Comparison of ENCODE assay signal across 1 cellular context in the genomic region with DNA sequence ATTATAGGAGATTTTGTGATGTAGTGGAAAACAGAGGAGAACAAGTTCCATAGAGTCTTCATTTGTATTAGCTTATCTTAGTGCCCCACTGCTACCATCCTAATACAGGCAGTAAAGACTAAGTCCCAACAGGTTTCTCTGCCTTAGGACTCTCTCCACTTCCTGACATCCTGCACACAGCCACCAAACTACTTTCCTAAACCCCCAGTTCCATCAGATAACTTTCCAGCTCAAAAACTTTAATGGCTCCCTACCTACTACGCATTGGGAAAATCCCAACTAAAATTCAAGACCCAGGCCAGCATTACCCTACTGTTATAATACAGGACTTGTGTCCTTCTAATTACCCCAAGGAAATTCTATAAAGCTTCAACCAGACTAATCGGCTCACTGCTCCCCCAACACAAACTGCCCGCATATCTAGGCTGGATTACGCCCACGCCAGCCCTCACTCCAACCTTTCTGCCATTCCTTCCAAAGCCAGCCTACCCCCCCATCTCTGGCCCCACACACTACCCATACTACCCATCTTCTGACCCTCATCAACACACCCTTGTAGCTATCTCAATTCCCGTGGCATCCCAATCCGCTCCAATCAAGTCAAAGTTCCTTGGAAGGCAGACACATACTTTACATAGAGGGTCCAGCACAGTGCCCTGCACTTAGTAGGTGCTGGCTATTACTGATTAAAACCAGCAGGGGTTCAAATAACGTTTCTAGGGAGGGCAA.
TF ChIP-seq lines count a peak whose summit lies in the region.

No MANE protein-coding gene starts in this region.

TF ChIP-seq in IMR-90, 13 proteins besides CTCF, POLR2A, EP300 and RAD21:
- TF ChIP-seq, protein P1, sequence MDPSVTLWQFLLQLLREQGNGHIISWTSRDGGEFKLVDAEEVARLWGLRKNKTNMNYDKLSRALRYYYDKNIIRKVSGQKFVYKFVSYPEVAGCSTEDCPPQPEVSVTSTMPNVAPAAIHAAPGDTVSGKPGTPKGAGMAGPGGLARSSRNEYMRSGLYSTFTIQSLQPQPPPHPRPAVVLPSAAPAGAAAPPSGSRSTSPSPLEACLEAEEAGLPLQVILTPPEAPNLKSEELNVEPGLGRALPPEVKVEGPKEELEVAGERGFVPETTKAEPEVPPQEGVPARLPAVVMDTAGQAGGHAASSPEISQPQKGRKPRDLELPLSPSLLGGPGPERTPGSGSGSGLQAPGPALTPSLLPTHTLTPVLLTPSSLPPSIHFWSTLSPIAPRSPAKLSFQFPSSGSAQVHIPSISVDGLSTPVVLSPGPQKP (IDR thresholded peaks at IDR 0.05; ENCODE audit: borderline replicate concordance, low read depth, low read length), result no peak
- TF ChIP-seq FOS (IDR thresholded peaks at IDR 0.05; ENCODE audit: low read depth, low read length), result no peak
- TF ChIP-seq MAFK (IDR thresholded peaks at IDR 0.05; ENCODE audit: low read depth, low read length), result no peak
- no peak for TF ChIP-seq SMC3 (IDR thresholded peaks at IDR 0.05; ENCODE audit: low read depth, low read length)
- no peak for TF ChIP-seq MXI1 (IDR thresholded peaks at IDR 0.05; ENCODE audit: borderline replicate concordance, low read depth, low read length)
